10 cellular contexts compared by ENCODE assay signal in the genomic region with DNA sequence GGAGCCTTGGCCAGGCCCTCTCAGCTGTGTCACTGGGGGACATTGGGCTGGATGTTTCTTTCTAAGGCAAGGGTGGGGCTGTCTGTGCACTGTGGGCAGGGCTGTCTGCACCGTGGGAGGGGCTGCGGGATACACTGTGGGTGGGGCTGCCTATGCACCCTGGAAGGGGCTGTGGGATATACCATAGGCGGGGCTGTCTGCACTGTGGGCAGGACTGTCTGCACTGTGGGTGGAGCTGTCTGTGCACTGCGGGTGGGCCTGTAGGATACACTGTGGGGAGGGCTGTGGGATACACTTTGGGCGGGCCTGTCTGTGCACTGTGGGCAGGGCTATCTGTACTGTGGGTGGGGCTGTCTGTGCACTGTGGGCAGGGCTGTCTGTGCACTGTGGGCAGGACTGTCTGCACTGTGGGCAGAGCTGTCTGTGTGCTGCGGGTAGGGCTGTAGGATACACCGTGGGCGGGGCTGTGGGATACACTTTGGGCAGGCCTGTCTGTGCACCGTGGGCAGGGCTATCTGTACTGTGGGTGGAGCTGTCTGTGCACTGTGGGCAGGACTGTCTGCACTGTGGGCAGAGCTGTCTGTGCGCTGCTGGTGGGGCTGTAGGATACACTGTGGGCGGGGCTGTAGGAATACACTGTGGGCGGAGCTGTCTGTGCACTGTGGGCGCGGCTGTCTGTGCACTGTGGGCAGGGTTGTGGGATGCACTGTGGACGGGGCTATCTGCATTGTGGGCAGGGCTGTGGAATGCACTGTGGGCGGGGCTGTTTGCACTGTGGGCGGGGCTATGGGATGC. TPM values are rescaled to one million over a fixed set of nuclear protein-coding genes. Genes with fewer than 3 reads are reported as not detected.
DNase-seq lines count a peak whose midpoint lies in the region; ATAC-seq, FAIRE-seq and TF ChIP-seq lines count a peak whose summit lies in the region.
"Had no signal": no experiment of that assay in that cellular context is flagged by ENCODE, and none has a peak within 500 bp of the region (broad histone marks: within the 10 kb centered on the region; RNA-seq: fewer than 3 reads in every experiment).

No MANE protein-coding gene starts in this region.

- H3K4me3 ChIP-seq in right lobe of liver: no peak overlapping the region
- H3K4me3 ChIP-seq in HepG2 (replicated peaks in 1 of 3; ENCODE audit: insufficient read depth in 1 of 3, low read depth in 2 of 3, low read length in 3 of 3): no peak overlapping the region
- H3K4me3 ChIP-seq in upper lobe of left lung: no peak overlapping the region

- no peak for TF ChIP-seq EP300 in HepG2 (IDR thresholded peaks at IDR 0.05; ENCODE audit: low read depth in 2 of 2, low read length in 2 of 2)
- no peak for TF ChIP-seq EP300 in HepG2 (CRISPR knock-in tag; IDR thresholded peaks at IDR 0.05; ENCODE audit: borderline replicate concordance)
- TF ChIP-seq EP300 in upper lobe of left lung (IDR thresholded peaks at IDR 0.05): no peak

- H3K9me3 ChIP-seq in right lobe of liver (no peaks in the 10 kb centered on the region), HepG2 (ENCODE audit: low read length) (no peaks in the 10 kb centered on the region), upper lobe of left lung (no peaks in the 10 kb centered on the region)
- H3K9me3 ChIP-seq: Caco-2 had no signal

- H3K27ac ChIP-seq in right lobe of liver (no peak overlapping the region), HepG2 (ENCODE audit: extremely low read length, insufficient read depth, low read length) (no peak overlapping the region), upper lobe of left lung (peak overlapping the region in 1 of 4 donors; percentile 0)
- H3K27ac ChIP-seq: KMS-11 had no signal

- peaks cover 0 to 26% (median 4%) of the 10 kb centered on the region in 4 donors for H3K36me3 ChIP-seq in right lobe of liver
- H3K36me3 ChIP-seq in HepG2 (replicated peaks in 1 of 2; ENCODE audit: control insufficient read depth in 1 of 2, insufficient read depth in 2 of 2, low read length in 2 of 2): peaks cover 7 to 12% of the 10 kb centered on the region in 2 experiments; a peak in 4 of 5 replicates
- peaks cover 7 to 47% (median 35%) of the 10 kb centered on the region in 4 donors for H3K36me3 ChIP-seq in upper lobe of left lung

- ATAC-seq in right lobe of liver: peak; percentile 37 to 43 (median 40)
- ATAC-seq in HepG2: no peak; the same call in 1 of the 3 replicates
- peak; percentile 79 for ATAC-seq in left ventricle myocardium superior
- peak; percentile 54 to 95 for ATAC-seq in upper lobe of left lung (ENCODE audit: low FRiP score in 2 of 2)
- ATAC-seq in HG03196 (IDR thresholded peaks at IDR 0.05; ENCODE audit: unreplicated experiment): no peak

- FAIRE-seq in HepG2 (lab: Jason Lieb, UNC): no peak

- TF ChIP-seq RAD21 in HepG2 (CRISPR knock-in tag; IDR thresholded peaks at IDR 0.05): no peak

- POLR2A ChIA-PET in HepG2 (lab: Yijun Ruan, JAX): interaction anchor here (1.5 kb wide), 1 partner anchor 13 kb away, joined by 3 read pairs; no protein-coding TSS in a partner anchor

- H3K9ac ChIP-seq in HepG2 (ENCODE audit: insufficient read depth, low read depth, low read length): no peak overlapping the region
- H3K9ac ChIP-seq: KMS-11 had no signal

- H2AFZ ChIP-seq in HepG2 (ENCODE audit: low read length): no peak overlapping the region

- CTCF ChIA-PET in HepG2 (lab: Yijun Ruan, JAX; ENCODE audit: low intra/inter-chr PET ratio, low total read pairs): interaction anchor here (1.4 kb wide), 1 partner anchor 167 kb away, joined by 8 read pairs; no protein-coding TSS in a partner anchor

- no TSS peak for BruUV-seq in HepG2 (replicated peaks; lab: Mats Ljungman, UMichigan)

- intact Hi-C loops in right lobe of liver (cut with DNase I) (loop anchor here (5.0 to 10.0 kb wide), 3 partner anchors 167 to 235 kb away; no protein-coding TSS in a partner anchor), HepG2 (cut with micrococcal nuclease; ENCODE audit: unreplicated experiment) (no loop called here), left ventricle myocardium superior (cut with micrococcal nuclease) (loop anchor here (10.0 kb wide), 4 partner anchors 85 to 235 kb away; no protein-coding TSS in a partner anchor)

- DNase-seq in right lobe of liver (peak in 1 of 3 donors; percentile 22), HepG2 (ENCODE audit: low spot score) (no peak), left ventricle myocardium superior (peak; percentile 79), upper lobe of left lung (peak in 1 of 2 donors; percentile 45), D341Med (ENCODE audit: low spot score) (no peak), mesenteric fat pad (ENCODE audit: low spot score) (no peak)
- peak; percentile 57 for DNase-seq in activated CD8-positive, alpha-beta memory T cell treated with anti-CD3 and anti-CD28 coated beads, Interleukin-2, amount 50 U/mL, for 4 hours

- H3K79me2 ChIP-seq in HepG2 (ENCODE audit: insufficient read depth, low read length): no peaks in the 10 kb centered on the region

- WGBS in right lobe of liver (ENCODE audit: insufficient coverage, low coverage, low lambda C conversion rate, missing lambda C conversion rate): 87% methylated on average over 3 of the region's 17 CpGs
- WGBS in HepG2 (ENCODE audit: low lambda C conversion rate): 97% methylated on average over 12 of the region's 17 CpGs
- 75 to 76% methylated on average over 13 to 17 of the region's 17 CpGs for WGBS in upper lobe of left lung, 2 donors

- no peaks in the 10 kb centered on the region for H3K4me1 ChIP-seq in right lobe of liver
- H3K4me1 ChIP-seq in HepG2 (ENCODE audit: insufficient read depth, low read length): no peaks in the 10 kb centered on the region
- peaks cover 4 to 22% (median 14%) of the 10 kb centered on the region in 4 donors for H3K4me1 ChIP-seq in upper lobe of left lung
- H3K4me1 ChIP-seq: Caco-2 had no signal

- no peak overlapping the region for H3K4me2 ChIP-seq in HepG2 (ENCODE audit: low read depth, low read length)
- H3K4me2 ChIP-seq: KMS-11 had no signal

- H4K20me1 ChIP-seq in HepG2 (ENCODE audit: insufficient read depth, low read length): no peaks in the 10 kb centered on the region; the same call in 1 of the 2 replicates

- TF ChIP-seq CTCF in right lobe of liver (IDR thresholded peaks at IDR 0.05) (no peak), HepG2 (CRISPR knock-in tag; IDR thresholded peaks at IDR 0.05) (no peak), upper lobe of left lung (IDR thresholded peaks at IDR 0.05) (no peak)

- no peaks in the 10 kb centered on the region for H3K27me3 ChIP-seq in right lobe of liver
- H3K27me3 ChIP-seq in HepG2 (ENCODE audit: control insufficient read depth in 1 of 2, insufficient read depth in 2 of 2, low read length in 2 of 2): no peaks in the 10 kb centered on the region
- H3K27me3 ChIP-seq in upper lobe of left lung: no peaks in the 10 kb centered on the region

- TF ChIP-seq POLR2A in right lobe of liver (IDR thresholded peaks at IDR 0.05) (no peak), HepG2 (IDR thresholded peaks at IDR 0.05; ENCODE audit: insufficient read depth in 1 of 2, low read depth in 2 of 2, low read length in 2 of 2) (no peak), upper lobe of left lung (IDR thresholded peaks at IDR 0.05) (no peak)

- in situ Hi-C loops in HepG2 (cut with HindIII; ENCODE audit: extremely low pct_ligation_motif_present, low pct_unique_long_range_greater_than_20kb): loop anchor here (10.0 kb wide), 1 partner anchor 245 kb away; no protein-coding TSS in a partner anchor

RNA-seq across cellular contexts. Expression of a gene that starts 31.1 kb away (rescaled TPM):
- total RNA-seq in right lobe of liver: 10 to 100 TPM; 18.5 to 36.9 (median 21.9) TPM
- total RNA-seq in HepG2 (2016; rRNA removed; fragmentation: Illumina TruSeq; extraction: Trizol): 17.0 and 17.8 TPM in 2 replicates
- 1.8 and 2.6 TPM in 2 replicates for total RNA-seq in HepG2 (2016; cell fraction: cytosol; rRNA removed; fragmentation: Illumina TruSeq; extraction: Trizol; ENCODE audit: low read depth)
- 17.4 and 17.6 TPM in 2 replicates for total RNA-seq in HepG2 (2016; cell fraction: insoluble cytoplasmic fraction; rRNA removed; fragmentation: Illumina TruSeq; extraction: Trizol)
- 3.3 and 3.5 TPM in 2 replicates for total RNA-seq in HepG2 (2016; cell fraction: membrane; rRNA removed; fragmentation: Illumina TruSeq; extraction: Trizol)
- 11.7 and 13.5 TPM in 2 replicates for total RNA-seq in HepG2 (2016; cell fraction: nucleus; rRNA removed; fragmentation: Illumina TruSeq; extraction: Trizol)
- 4.2 and 5.8 TPM in 2 replicates for polyA plus RNA-seq in HepG2 (2011; rRNA removed)
- polyA plus RNA-seq in HepG2 (2011; cell fraction: cytosol; rRNA removed): 4.2 and 5.6 TPM in 2 replicates
- 14.4 TPM in 2 replicates for polyA plus RNA-seq in HepG2 (2011; cell fraction: nucleus; rRNA removed)
- polyA plus RNA-seq in HepG2 (2012): 9.4 and 11.1 TPM in 2 replicates
- polyA plus RNA-seq in HepG2 (2016; cell fraction: cytosol; fragmentation: Illumina TruSeq; extraction: Trizol; ENCODE audit: low read depth): 0.98 and 1.3 TPM in 2 replicates
- 12.5 and 15.9 TPM in 2 replicates for polyA plus RNA-seq in HepG2 (2016; cell fraction: insoluble cytoplasmic fraction; fragmentation: Illumina TruSeq; extraction: Trizol; ENCODE audit: low read depth)
- 1.2 and 1.9 TPM in 2 replicates for polyA plus RNA-seq in HepG2 (2016; cell fraction: membrane; fragmentation: Illumina TruSeq; extraction: Trizol; ENCODE audit: low read depth)
- polyA plus RNA-seq in HepG2 (2016; cell fraction: nucleus; fragmentation: Illumina TruSeq; extraction: Trizol; ENCODE audit: insufficient read depth, low read depth): 12.6 and 13.3 TPM in 2 replicates
- polyA minus RNA-seq in HepG2 (2011; rRNA and poly(A)+ RNA removed; ENCODE audit: low replicate concordance): 3.1 and 10.1 TPM in 2 replicates
- polyA minus RNA-seq in HepG2 (2011; cell fraction: cytosol; rRNA and poly(A)+ RNA removed): 4.0 and 5.3 TPM in 2 replicates
- polyA minus RNA-seq in HepG2 (2011; cell fraction: nucleus; rRNA and poly(A)+ RNA removed): 8.6 and 9.6 TPM in 2 replicates
- total RNA-seq in left ventricle myocardium superior: 25.8 TPM
- 10 to 100 TPM; 23.7 to 56.6 (median 31.8) TPM for total RNA-seq in upper lobe of left lung
- total RNA-seq in mesenteric fat pad: 29.1 TPM

RNA-seq across cellular contexts. Expression of a gene that starts 31.1 kb away (rescaled TPM):
- 10 to 100 TPM in 3 of 6 experiments, 1 to 10 TPM in 3; 8.8 to 10.6 (median 9.6) TPM for total RNA-seq in right lobe of liver
- 6.5 and 8.6 TPM in 2 replicates for total RNA-seq in HepG2 (2016; rRNA removed; fragmentation: Illumina TruSeq; extraction: Trizol)
- total RNA-seq in HepG2 (2016; cell fraction: cytosol; rRNA removed; fragmentation: Illumina TruSeq; extraction: Trizol; ENCODE audit: low read depth): 1.1 TPM in 2 replicates
- 5.5 and 9.7 TPM in 2 replicates for total RNA-seq in HepG2 (2016; cell fraction: insoluble cytoplasmic fraction; rRNA removed; fragmentation: Illumina TruSeq; extraction: Trizol)
- total RNA-seq in HepG2 (2016; cell fraction: membrane; rRNA removed; fragmentation: Illumina TruSeq; extraction: Trizol): 2.7 and 2.8 TPM in 2 replicates
- 16.9 and 20.1 TPM in 2 replicates for total RNA-seq in HepG2 (2016; cell fraction: nucleus; rRNA removed; fragmentation: Illumina TruSeq; extraction: Trizol)
- 5.8 and 6.9 TPM in 2 replicates for polyA plus RNA-seq in HepG2 (2011; rRNA removed)
- polyA plus RNA-seq in HepG2 (2011; cell fraction: cytosol; rRNA removed): 3.1 and 4.4 TPM in 2 replicates
- 24.7 and 30.2 TPM in 2 replicates for polyA plus RNA-seq in HepG2 (2011; cell fraction: nucleus; rRNA removed)
- 5.0 and 5.9 TPM in 2 replicates for polyA plus RNA-seq in HepG2 (2012)
- polyA plus RNA-seq in HepG2 (2016; cell fraction: cytosol; fragmentation: Illumina TruSeq; extraction: Trizol; ENCODE audit: low read depth): 0.79 and 1.0 TPM in 2 replicates
- 4.4 and 6.5 TPM in 2 replicates for polyA plus RNA-seq in HepG2 (2016; cell fraction: insoluble cytoplasmic fraction; fragmentation: Illumina TruSeq; extraction: Trizol; ENCODE audit: low read depth)
- 1.4 TPM in 2 replicates for polyA plus RNA-seq in HepG2 (2016; cell fraction: membrane; fragmentation: Illumina TruSeq; extraction: Trizol; ENCODE audit: low read depth)
- 15.4 and 17.7 TPM in 2 replicates for polyA plus RNA-seq in HepG2 (2016; cell fraction: nucleus; fragmentation: Illumina TruSeq; extraction: Trizol; ENCODE audit: insufficient read depth, low read depth)
- 15.4 and 22.2 TPM in 2 replicates for polyA minus RNA-seq in HepG2 (2011; rRNA and poly(A)+ RNA removed; ENCODE audit: low replicate concordance)
- 4.7 and 5.7 TPM in 2 replicates for polyA minus RNA-seq in HepG2 (2011; cell fraction: cytosol; rRNA and poly(A)+ RNA removed)
- polyA minus RNA-seq in HepG2 (2011; cell fraction: nucleus; rRNA and poly(A)+ RNA removed): 38.8 and 41.1 TPM in 2 replicates
- 8.4 TPM for total RNA-seq in left ventricle myocardium superior
- total RNA-seq in upper lobe of left lung: 10 to 100 TPM; 22.8 to 81.7 (median 30.2) TPM
- total RNA-seq in mesenteric fat pad: 23.3 TPM

Comparison
In these comparisons a context has a peak if more than half of its experiments do, and no peak if none do; other contexts are left out.
1. ATAC-seq: peak in right lobe of liver (4 of 4), left ventricle myocardium superior (single experiment) and upper lobe of left lung (2 of 2); none in HepG2 (single experiment) and HG03196 (single experiment).
2. DNase-seq: peak in activated CD8-positive, alpha-beta memory T cell treated with anti-CD3 and anti-CD28 coated beads, Interleukin-2, amount 50 U/mL, for 4 hours (single experiment) and left ventricle myocardium superior (single experiment); none in HepG2 (single experiment), D341Med (single experiment) and mesenteric fat pad (single experiment).